Comparison of ENCODE assay signal across 14 cellular contexts in the genomic region with DNA sequence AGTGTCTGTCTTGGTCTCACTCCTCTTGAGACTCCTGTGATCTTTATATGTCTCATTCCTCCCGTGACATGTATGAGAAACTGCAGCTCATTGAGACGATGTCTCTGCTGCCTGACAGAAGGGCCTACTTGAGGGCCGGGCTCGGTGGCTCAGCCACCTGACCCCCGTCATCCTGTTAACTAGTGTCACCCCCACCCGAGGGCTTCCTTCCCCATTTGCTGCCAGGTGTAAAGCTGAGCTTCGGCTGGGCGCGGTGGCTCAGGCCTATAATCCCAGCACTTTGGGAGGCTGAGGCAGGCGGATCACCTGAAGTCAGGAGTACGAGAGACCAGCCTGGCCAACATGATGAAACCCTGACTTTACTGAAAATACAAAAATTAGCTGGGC. TPM values are rescaled to one million over a fixed set of nuclear protein-coding genes. Genes with fewer than 3 reads are reported as not detected.
A peak's percentile ranks its signal among the peaks of the same experiment; 100 is the strongest.
DNase-seq lines count a peak whose midpoint lies in the region; ATAC-seq and TF ChIP-seq lines count a peak whose summit lies in the region.
"Had no signal": no experiment of that assay in that cellular context is flagged by ENCODE, and none has a peak within 500 bp of the region (broad histone marks: within the 10 kb centered on the region; RNA-seq: fewer than 3 reads in every experiment).

No MANE protein-coding gene starts in this region.

- H3K4me3 ChIP-seq in cardiac muscle cell (no peak overlapping the region), colonic mucosa (no peak overlapping the region), muscle layer of duodenum (ENCODE audit: low read depth in 1 of 2, low read length in 2 of 2) (no peak overlapping the region)
- H3K4me3 ChIP-seq: testis had no signal

- H3K4me1 Mint-ChIP-seq in type B pancreatic cell (ENCODE audit: unreplicated experiment), result peaks cover 6% of the 10 kb centered on the region

- H3K27me3 ChIP-seq in cardiac muscle cell, result no peaks in the 10 kb centered on the region
- H3K27me3 ChIP-seq in colonic mucosa, result no peaks in the 10 kb centered on the region
- H3K27me3 ChIP-seq in muscle layer of duodenum (ENCODE audit: low read depth, low read length), result no peaks in the 10 kb centered on the region
- H3K27me3 ChIP-seq: testis had no signal

- DNase-seq in cardiac muscle cell (ENCODE audit: low read depth in 1 of 2, low spot score in 1 of 2) (peak in 1 of 2 donors; percentile 26), Right ventricle myocardium inferior (ENCODE audit: missing footprints) (no peak), colonic mucosa (no peak), type B pancreatic cell (ENCODE audit: extremely low spot score, unreplicated experiment) (no peak), iPS-NIHi7 (ENCODE audit: extremely low spot score) (no peak)
- no peak for DNase-seq in effector CD4-positive, alpha-beta T cell
- DNase-seq: activated CD4-positive, alpha-beta T cell treated with anti-CD3 and anti-CD28 coated beads for 36 hours; anterior cingulate cortex; foreskin melanocyte; natural killer cell; NCI-H2171; testis had no signal

- H3K36me3 ChIP-seq in cardiac muscle cell, result no peaks in the 10 kb centered on the region
- peaks cover 10% of the 10 kb centered on the region for H3K36me3 ChIP-seq in colonic mucosa
- peaks cover 12 to 17% of the 10 kb centered on the region in 2 donors for H3K36me3 ChIP-seq in muscle layer of duodenum (ENCODE audit: control insufficient read depth in 1 of 2, insufficient read depth in 2 of 2, low read length in 2 of 2)

- peak overlapping the region; percentile 85 for H3K27ac ChIP-seq in cardiac muscle cell
- H3K27ac ChIP-seq in colonic mucosa, result peak overlapping the region; percentile 90
- H3K27ac ChIP-seq in muscle layer of duodenum (ENCODE audit: low read length), result peak overlapping the region; percentile 85
- H3K27ac ChIP-seq: testis had no signal

- H3K9me3 Mint-ChIP-seq in type B pancreatic cell, result no peaks in the 10 kb centered on the region
- H3K9me3 Mint-ChIP-seq: natural killer cell had no signal

- peak overlapping the region; percentile 24 for H3K27ac Mint-ChIP-seq in type B pancreatic cell
- H3K27ac Mint-ChIP-seq: activated CD4-positive, alpha-beta T cell treated with anti-CD3 and anti-CD28 coated beads for 36 hours had no signal

- H3K4me3 Mint-ChIP-seq in type B pancreatic cell, result no peak overlapping the region
- H3K4me3 Mint-ChIP-seq: activated CD4-positive, alpha-beta T cell treated with anti-CD3 and anti-CD28 coated beads for 36 hours; natural killer cell had no signal

- no peaks in the 10 kb centered on the region for H3K27me3 Mint-ChIP-seq in type B pancreatic cell
- H3K27me3 Mint-ChIP-seq: activated CD4-positive, alpha-beta T cell treated with anti-CD3 and anti-CD28 coated beads for 36 hours had no signal

- H3K36me3 Mint-ChIP-seq in type B pancreatic cell, result peaks cover 3% of the 10 kb centered on the region
- H3K36me3 Mint-ChIP-seq: natural killer cell had no signal

- H3K9ac ChIP-seq in colonic mucosa (ENCODE audit: low read depth in 2 of 2, low read length in 2 of 2), result peak overlapping the region; percentile 58 to 76

- no peak for TF ChIP-seq CTCF in cardiac muscle cell (IDR thresholded peaks at IDR 0.05; ENCODE audit: low read depth, low read length)
- no peak for TF ChIP-seq CTCF in colonic mucosa (IDR thresholded peaks at IDR 0.05)
- TF ChIP-seq CTCF in type B pancreatic cell (conservative IDR thresholded peaks at IDR 0.05), result no peak

- no peaks in the 10 kb centered on the region for H3K9me3 ChIP-seq in cardiac muscle cell (ENCODE audit: low read depth)
- H3K9me3 ChIP-seq in colonic mucosa, result no peaks in the 10 kb centered on the region
- no peaks in the 10 kb centered on the region for H3K9me3 ChIP-seq in muscle layer of duodenum (ENCODE audit: control insufficient read depth in 1 of 2, low read length in 2 of 2)
- H3K9me3 ChIP-seq: testis had no signal

- H3K4me1 ChIP-seq in cardiac muscle cell (ENCODE audit: low read depth) (peaks cover 17% of the 10 kb centered on the region), colonic mucosa (peaks cover 35% of the 10 kb centered on the region), muscle layer of duodenum (ENCODE audit: control insufficient read depth in 1 of 2, insufficient read depth in 2 of 2, low read length in 2 of 2) (peaks cover 3 to 39% of the 10 kb centered on the region in 2 donors)
- H3K4me1 ChIP-seq: testis had no signal

- ATAC-seq in Right ventricle myocardium inferior (no peak), HG03108 (IDR thresholded peaks at IDR 0.05; ENCODE audit: unreplicated experiment) (no peak)

- intact Hi-C loops in Right ventricle myocardium inferior (cut with DNase I), result no loop called here
- intact Hi-C loops in colonic mucosa (cut with DNase I), result no loop called here

RNA-seq across cellular contexts. Expression of a gene that starts 12.7 kb away (rescaled TPM):
- 38.0 and 39.3 TPM in 2 replicates for total RNA-seq in cardiac muscle cell
- 43.1 and 44.9 TPM in 2 replicates for polyA plus RNA-seq in cardiac muscle cell
- 27.7 TPM for total RNA-seq in Right ventricle myocardium inferior
- total RNA-seq in colonic mucosa, result 100 to 1,000 TPM; 102 to 141 TPM
- 28.0 and 28.9 TPM in 2 replicates for total RNA-seq in type B pancreatic cell (ENCODE audit: low replicate concordance)

RNA-seq across cellular contexts. Expression of a gene that starts 19.9 kb away (rescaled TPM):
- total RNA-seq in cardiac muscle cell (18.1 and 30.8 TPM in 2 replicates), Right ventricle myocardium inferior (73.2 TPM), colonic mucosa (100 to 1,000 TPM; 212 to 216 TPM), type B pancreatic cell (ENCODE audit: low replicate concordance) (31.6 and 36.8 TPM in 2 replicates)
- 71.9 and 91.6 TPM in 2 replicates for polyA plus RNA-seq in cardiac muscle cell

RNA-seq across cellular contexts. Expression of a gene that starts 20.2 kb away (rescaled TPM):
- total RNA-seq in cardiac muscle cell, result 9.1 and 16.2 TPM in 2 replicates
- polyA plus RNA-seq in cardiac muscle cell, result 1.3 and 1.9 TPM in 2 replicates
- total RNA-seq in Right ventricle myocardium inferior, result 9.8 TPM
- 10 to 100 TPM; 14.4 to 18.6 TPM for total RNA-seq in colonic mucosa
- total RNA-seq in type B pancreatic cell (ENCODE audit: low replicate concordance), result 6.1 and 9.6 TPM in 2 replicates

RNA-seq across cellular contexts. Expression of a gene that starts 35.5 kb away (rescaled TPM):
- 0.21 TPM in 2 replicates for total RNA-seq in cardiac muscle cell
- polyA plus RNA-seq in cardiac muscle cell, result 0.39 TPM in 1 of 2 replicates, not detected in the other
- total RNA-seq in Right ventricle myocardium inferior, result not detected
- total RNA-seq in colonic mucosa, result 1 to 10 TPM in 1 of 2 donors, under 1 TPM in 1; 0.35 to 1.2 TPM
- total RNA-seq in type B pancreatic cell (ENCODE audit: low replicate concordance), result 0.58 TPM in 1 of 2 replicates, not detected in the other

RNA-seq across cellular contexts. Expression of a gene that starts 51.7 kb away (rescaled TPM):
- total RNA-seq in cardiac muscle cell (157 and 225 TPM in 2 replicates), Right ventricle myocardium inferior (122 TPM), colonic mucosa (10 to 100 TPM; 56.5 to 60.4 TPM), type B pancreatic cell (ENCODE audit: low replicate concordance) (79.2 and 103 TPM in 2 replicates)
- polyA plus RNA-seq in cardiac muscle cell, result 158 and 167 TPM in 2 replicates
